Comparison of ENCODE assay signal across 9 cellular contexts in genomic region chr21:32562426-32562825, GRCh38. TPM values are rescaled to one million over a fixed set of nuclear protein-coding genes. Genes with fewer than 3 reads are reported as not detected.
DNase-seq lines count a peak whose midpoint lies in the region; ATAC-seq, FAIRE-seq and TF ChIP-seq lines count a peak whose summit lies in the region.
"Had no signal": no experiment of that assay in that cellular context is flagged by ENCODE, and none has a peak within 500 bp of the region (broad histone marks: within the 10 kb centered on the region; RNA-seq: fewer than 3 reads in every experiment).

No MANE protein-coding gene starts in this region.

- peaks cover 26% of the 10 kb centered on the region for H3K36me3 Mint-ChIP-seq in activated CD8-positive, alpha-beta memory T cell treated with anti-CD3 and anti-CD28 coated beads, Interleukin-2, amount 10 ng/mL, durations not matched to agents 7 days and 5 days
- H3K36me3 Mint-ChIP-seq in stimulated activated effector memory CD8-positive, alpha-beta T cell treated with anti-CD3 and anti-CD28 coated beads, Interleukin-12 subunit alpha, Interleukin-12 subunit beta, amount 100 ng/mL, for 72 hours = peaks cover 5% of the 10 kb centered on the region

- H3K27ac ChIP-seq in brain microvascular endothelial cell = peak overlapping the region; percentile 34
- H3K27ac ChIP-seq in kidney (ENCODE audit: low read depth in 2 of 2, low read length in 2 of 2) = no peak overlapping the region
- no peak overlapping the region for H3K27ac ChIP-seq in transverse colon
- H3K27ac ChIP-seq: BLaER1 had no signal

- CTCF ChIA-PET in activated CD8-positive, alpha-beta memory T cell treated with anti-CD3 and anti-CD28 coated beads, Interleukin-2, amount 10 ng/mL, durations not matched to agents 7 days and 5 days (lab: Charles Lee) = interaction anchor here (0.7 to 2.6 kb wide), 2 partner anchors 56 to 159 kb away, joined by 3 to 12 read pairs; no protein-coding TSS in a partner anchor

- H3K9me3 Mint-ChIP-seq in activated CD8-positive, alpha-beta memory T cell treated with anti-CD3 and anti-CD28 coated beads, Interleukin-2, amount 10 ng/mL, durations not matched to agents 7 days and 5 days (ENCODE audit: low read depth) = peaks cover 9% of the 10 kb centered on the region
- H3K9me3 Mint-ChIP-seq in stimulated activated effector memory CD8-positive, alpha-beta T cell treated with anti-CD3 and anti-CD28 coated beads, Interleukin-12 subunit alpha, Interleukin-12 subunit beta, amount 100 ng/mL, for 72 hours = peaks cover 6% of the 10 kb centered on the region

- no peak for TF ChIP-seq POLR2A in transverse colon (IDR thresholded peaks at IDR 0.05)

- peak; percentile 78 for TF ChIP-seq CTCF in brain microvascular endothelial cell (IDR thresholded peaks at IDR 0.05; ENCODE audit: low read depth, low read length, missing control alignments)
- TF ChIP-seq CTCF in kidney (IDR thresholded peaks at IDR 0.05; ENCODE audit: borderline replicate concordance, extremely low read depth, insufficient read depth) = peak; percentile 35
- peak in 2 of 5 experiments; percentile 16 to 18 for TF ChIP-seq CTCF in transverse colon (IDR thresholded peaks at IDR 0.05)

- no peaks in the 10 kb centered on the region for H3K27me3 ChIP-seq in brain microvascular endothelial cell (replicated peaks)
- H3K27me3 ChIP-seq in transverse colon = no peaks in the 10 kb centered on the region
- H3K27me3 ChIP-seq: BLaER1 had no signal

- no peak overlapping the region for H3K4me3 Mint-ChIP-seq in activated CD8-positive, alpha-beta memory T cell treated with anti-CD3 and anti-CD28 coated beads, Interleukin-2, amount 10 ng/mL, durations not matched to agents 7 days and 5 days
- H3K4me3 Mint-ChIP-seq in stimulated activated effector memory CD8-positive, alpha-beta T cell treated with anti-CD3 and anti-CD28 coated beads, Interleukin-12 subunit alpha, Interleukin-12 subunit beta, amount 100 ng/mL, for 72 hours = no peak overlapping the region

- H3K9ac ChIP-seq in kidney (ENCODE audit: low read length in 2 of 2) = no peak overlapping the region
- H3K9ac ChIP-seq: BLaER1 had no signal

- H3K27ac Mint-ChIP-seq in activated CD8-positive, alpha-beta memory T cell treated with anti-CD3 and anti-CD28 coated beads, Interleukin-2, amount 10 ng/mL, durations not matched to agents 7 days and 5 days = no peak overlapping the region
- no peak overlapping the region for H3K27ac Mint-ChIP-seq in stimulated activated effector memory CD8-positive, alpha-beta T cell treated with anti-CD3 and anti-CD28 coated beads, Interleukin-12 subunit alpha, Interleukin-12 subunit beta, amount 100 ng/mL, for 72 hours

- peaks cover 2% of the 10 kb centered on the region for H3K27me3 Mint-ChIP-seq in activated CD8-positive, alpha-beta memory T cell treated with anti-CD3 and anti-CD28 coated beads, Interleukin-2, amount 10 ng/mL, durations not matched to agents 7 days and 5 days

- H3K4me3 ChIP-seq in brain microvascular endothelial cell (ENCODE audit: low read depth, low read length) (no peak overlapping the region), kidney (ENCODE audit: low read length in 2 of 2) (no peak overlapping the region), transverse colon (no peak overlapping the region)
- H3K4me3 ChIP-seq: BLaER1 had no signal

- ATAC-seq in activated CD8-positive, alpha-beta memory T cell treated with anti-CD3 and anti-CD28 coated beads, Interleukin-2, amount 10 ng/mL, durations not matched to agents 7 days and 5 days = no peak
- no peak for ATAC-seq in stimulated activated effector memory CD8-positive, alpha-beta T cell treated with anti-CD3 and anti-CD28 coated beads, Interleukin-12 subunit alpha, Interleukin-12 subunit beta, amount 100 ng/mL, for 72 hours

- 54 to 55% methylated on average over 5 of the region's 5 CpGs for WGBS in transverse colon (ENCODE audit: low coverage in 1 of 2), 2 donors

- DNase-seq in activated CD8-positive, alpha-beta memory T cell treated with anti-CD3 and anti-CD28 coated beads, Interleukin-2, amount 50 U/mL, for 4 hours = peak; percentile 33
- no peak for DNase-seq in activated CD8-positive, alpha-beta memory T cell treated with anti-CD3 and anti-CD28 coated beads, Interleukin-2, amount 10 ng/mL, durations not matched to agents 7 days and 5 days
- DNase-seq in brain microvascular endothelial cell (peak; percentile 56), kidney (no peak), transverse colon (peak; percentile 22), T1000 (lab: John Stamatoyannopoulos, UW) (no peak)
- no peak for DNase-seq in stimulated activated naive CD4-positive, alpha-beta T cell treated with Interleukin-2 at 50 U/mL for 16 hours (lab: John Stamatoyannopoulos, UW)
- no peak for DNase-seq in stimulated activated effector memory CD8-positive, alpha-beta T cell treated with anti-CD3 and anti-CD28 coated beads, Interleukin-12 subunit alpha, Interleukin-12 subunit beta, amount 100 ng/mL, for 72 hours (ENCODE audit: low spot score in 2 of 2)

- no peaks in the 10 kb centered on the region for H3K36me3 ChIP-seq in brain microvascular endothelial cell (replicated peaks)
- no peaks in the 10 kb centered on the region for H3K36me3 ChIP-seq in kidney (ENCODE audit: control insufficient read depth in 1 of 2, insufficient read depth in 2 of 2, low read length in 2 of 2)
- no peaks in the 10 kb centered on the region for H3K36me3 ChIP-seq in transverse colon
- H3K36me3 ChIP-seq: BLaER1 had no signal

- intact Hi-C loops in kidney (cut with DNase I) (no loop called here), transverse colon (cut with DNase I; ENCODE audit: low total_unique reads) (no loop called here)

- H3K9me3 ChIP-seq in kidney (ENCODE audit: control insufficient read depth in 1 of 2, low read length in 2 of 2) (peaks cover 0 to 6% of the 10 kb centered on the region in 2 donors), transverse colon (no peaks in the 10 kb centered on the region)

- no peak for TF ChIP-seq EP300 in transverse colon (IDR thresholded peaks at IDR 0.05; ENCODE audit: low read depth)

- in situ Hi-C loops in brain microvascular endothelial cell (cut with HindIII; ENCODE audit: low pct_ligation_motif_present, low sequenced_read_pairs) (loop anchor here (25.0 kb wide), 1 partner anchor 150 kb away; the partner anchor contains the start of gene EVA1C), transverse colon (cut with MboI; ENCODE audit: low pct_ligation_motif_present in 1 of 4, low pct_unique_long_range_greater_than_20kb in 1 of 4, low sequenced_read_pairs in 3 of 4) (loop anchor here in 1 of 4 donors (25.0 kb wide), 1 partner anchor 150 kb away; the partner anchor contains the start of gene EVA1C)

- peaks cover 4% of the 10 kb centered on the region for H3K4me1 Mint-ChIP-seq in activated CD8-positive, alpha-beta memory T cell treated with anti-CD3 and anti-CD28 coated beads, Interleukin-2, amount 10 ng/mL, durations not matched to agents 7 days and 5 days
- H3K4me1 Mint-ChIP-seq in stimulated activated effector memory CD8-positive, alpha-beta T cell treated with anti-CD3 and anti-CD28 coated beads, Interleukin-12 subunit alpha, Interleukin-12 subunit beta, amount 100 ng/mL, for 72 hours = no peaks in the 10 kb centered on the region

- H3K4me1 ChIP-seq in kidney (ENCODE audit: control insufficient read depth in 1 of 2, insufficient read depth in 1 of 2, low read depth in 1 of 2, low read length in 2 of 2) = no peaks in the 10 kb centered on the region
- no peaks in the 10 kb centered on the region for H3K4me1 ChIP-seq in transverse colon

- FAIRE-seq in kidney (lab: Jason Lieb, UNC) = no peak

RNA-seq across cellular contexts. Expression of gene TCP10L, which starts 22.9 kb away (rescaled TPM):
- total RNA-seq in activated CD8-positive, alpha-beta memory T cell treated with anti-CD3 and anti-CD28 coated beads, Interleukin-2, amount 10 ng/mL, durations not matched to agents 7 days and 5 days = not detected
- total RNA-seq in kidney (2.2 TPM), transverse colon (under 1 TPM in 2 of 4 donors, not detected in 2; 0.14 to 0.79 TPM)
- polyA plus RNA-seq in kidney (ENCODE audit: insufficient read depth, low read depth, low replicate concordance) = 5.2 TPM

RNA-seq across cellular contexts. Expression of gene CFAP298, which starts 49.8 kb away (rescaled TPM):
- total RNA-seq in activated CD8-positive, alpha-beta memory T cell treated with anti-CD3 and anti-CD28 coated beads, Interleukin-2, amount 10 ng/mL, durations not matched to agents 7 days and 5 days = 10 to 100 TPM; 40.1 to 40.4 TPM
- 46.9 TPM for total RNA-seq in kidney
- 43.8 TPM for polyA plus RNA-seq in kidney (ENCODE audit: insufficient read depth, low read depth, low replicate concordance)
- 10 to 100 TPM in 2 of 4 donors, 1 to 10 TPM in 1, not detected in 1; 6.4 to 27.3 (median 20.9) TPM for total RNA-seq in transverse colon

Comparison
In these comparisons a context has a peak if more than half of its experiments do, and no peak if none do; other contexts are left out.
1. DNase-seq: peak in activated CD8-positive, alpha-beta memory T cell treated with anti-CD3 and anti-CD28 coated beads, Interleukin-2, amount 50 U/mL, for 4 hours (single experiment), brain microvascular endothelial cell (single experiment) and transverse colon (single experiment); none in activated CD8-positive, alpha-beta memory T cell treated with anti-CD3 and anti-CD28 coated beads, Interleukin-2, amount 10 ng/mL, durations not matched to agents 7 days and 5 days (single experiment), kidney (single experiment), stimulated activated naive CD4-positive, alpha-beta T cell treated with Interleukin-2 at 50 U/mL for 16 hours (single experiment), T1000 (single experiment) and stimulated activated effector memory CD8-positive, alpha-beta T cell treated with anti-CD3 and anti-CD28 coated beads, Interleukin-12 subunit alpha, Interleukin-12 subunit beta, amount 100 ng/mL, for 72 hours (0 of 2).